Comparison of ENCODE assay signal across 25 cellular contexts in the genomic region with DNA sequence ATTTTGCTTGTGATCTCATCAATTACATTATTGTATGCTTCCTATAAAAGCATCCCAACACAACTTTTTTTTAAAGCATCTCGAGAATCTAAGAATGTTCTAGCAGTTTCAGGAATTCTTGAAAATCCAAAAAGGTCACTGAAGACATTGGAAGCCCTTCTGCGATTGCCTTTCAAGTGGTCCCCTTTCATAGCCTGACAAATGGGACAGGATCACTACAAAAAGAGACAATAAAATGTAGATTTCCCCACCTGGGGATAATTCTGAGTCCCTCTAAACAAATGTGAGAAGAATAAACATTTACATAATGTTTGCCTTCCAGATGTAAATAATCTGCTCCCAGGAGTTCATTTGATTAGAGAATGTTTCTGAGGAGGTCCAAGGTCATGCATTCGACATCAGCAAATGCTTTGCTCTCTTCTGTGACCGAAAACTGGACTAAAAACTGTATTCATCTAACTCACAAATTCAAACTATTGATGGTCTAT.
"Had no signal": no experiment of that assay in that cellular context is flagged by ENCODE, and none has a peak within 500 bp of the region (broad histone marks: within the 10 kb centered on the region; RNA-seq: fewer than 3 reads in every experiment).

No MANE protein-coding gene starts in this region.

- H3K9ac ChIP-seq: KMS-11, SK-N-SH had no signal

- H3K27ac ChIP-seq: HL-60, KMS-11 had no signal

- H3K9me3 ChIP-seq: SK-N-SH had no signal

- H3K4me2 ChIP-seq: KMS-11, SK-N-SH had no signal

- DNase-seq: IMR-90, Kasumi-1, MV-4-11, NCI-H1048, NCI-H1105, NCI-H1417, NCI-H1436 treated with DMSO at 0.1 percent for 48 hours, NCI-H1694, NCI-H187 treated with DMSO at 0.1 percent for 48 hours, NCI-H2081, NCI-H2107, NCI-H226, NCI-H446, NCI-H510A, NCI-H524 treated with DMSO at 0.1 percent for 48 hours, NCI-H748 treated with DMSO at 0.1 percent for 48 hours, Right ventricle myocardium superior, RPMI8226, SIG-M5, SK-N-SH, SW 1271, T-cell had no signal

- ATAC-seq: HepG2, T-cell had no signal
